Comparison of ENCODE assay signal across 8 cellular contexts in the genomic region with DNA sequence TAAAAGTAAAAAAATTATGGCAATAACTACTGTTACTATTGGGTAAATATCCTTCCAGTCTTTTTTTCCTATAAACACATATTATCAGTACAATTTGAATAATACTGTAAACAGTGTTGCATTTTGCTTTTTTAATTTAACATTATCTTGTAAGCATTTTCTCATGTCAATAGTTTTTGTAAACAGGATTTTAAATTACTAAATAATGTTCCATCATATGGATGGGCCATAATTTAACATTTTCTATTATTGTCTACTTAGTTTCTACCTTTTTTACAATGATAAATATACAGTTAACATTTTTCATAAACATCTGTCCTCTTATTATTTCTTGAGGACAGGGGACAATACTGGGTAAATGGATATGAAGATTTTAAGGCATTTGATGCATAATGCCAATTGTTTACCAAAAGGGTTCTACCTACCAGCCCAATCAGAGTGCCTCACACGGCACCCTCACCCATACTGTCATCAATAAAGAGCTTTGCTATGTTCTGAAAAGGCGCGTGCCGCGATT. TPM values are rescaled to one million over a fixed set of nuclear protein-coding genes. Genes with fewer than 3 reads are reported as not detected.
DNase-seq lines count a peak whose midpoint lies in the region; ATAC-seq, FAIRE-seq and TF ChIP-seq lines count a peak whose summit lies in the region.

No MANE protein-coding gene starts in this region.

- peaks cover 9 to 13% (median 10%) of the 10 kb centered on the region in 3 donors for H3K4me1 Mint-ChIP-seq in IgD-negative memory B cell
- peaks cover 28 to 41% (median 40%) of the 10 kb centered on the region in 4 donors for H3K4me1 Mint-ChIP-seq in naive thymus-derived CD8-positive, alpha-beta T cell

- H3K4me3 Mint-ChIP-seq in IgD-negative memory B cell: peak overlapping the region; percentile 90 to 95 (median 94)
- H3K4me3 Mint-ChIP-seq in naive thymus-derived CD8-positive, alpha-beta T cell: peak overlapping the region; percentile 88 to 99 (median 96)

- no peak for TF ChIP-seq CTCF in AG04450 (IDR thresholded peaks at IDR 0.05; ENCODE audit: low read depth, low read length)

- peaks cover 12% of the 10 kb centered on the region for H3K27me3 Mint-ChIP-seq in IgD-negative memory B cell
- H3K27me3 Mint-ChIP-seq in naive thymus-derived CD8-positive, alpha-beta T cell: peaks cover 0 to 3% (median 0%) of the 10 kb centered on the region in 5 donors

- DNase-seq in AG04450 (ENCODE audit: low read depth, low spot score): no peak
- no peak for DNase-seq in naive thymus-derived CD8-positive, alpha-beta T cell
- no peak for DNase-seq in GM12892 (ENCODE audit: insufficient read length)
- DNase-seq in NCI-H2227 (lab: John Stamatoyannopoulos, UW; ENCODE audit: unreplicated experiment): no peak
- DNase-seq in NCI-H2171 treated with DMSO at 0.1 percent for 48 hours (lab: John Stamatoyannopoulos, UW): no peak

- TF ChIP-seq POLR2A in GM12892 (IDR thresholded peaks at IDR 0.05; ENCODE audit: low read depth, low read length): no peak

- peak overlapping the region; percentile 48 to 89 (median 48) for H3K27ac Mint-ChIP-seq in IgD-negative memory B cell
- H3K27ac Mint-ChIP-seq in naive thymus-derived CD8-positive, alpha-beta T cell: peak overlapping the region; percentile 81 to 98 (median 94)

- H3K27ac ChIP-seq in AG04450 (ENCODE audit: low read depth, low read length): no peak overlapping the region
- H3K27ac ChIP-seq in cingulate gyrus (ENCODE audit: low read depth, low read length): peak overlapping the region; percentile 65

- peaks cover 13% of the 10 kb centered on the region for H3K27me3 ChIP-seq in AG04450 (ENCODE audit: control insufficient read depth, insufficient read depth, low read length)

- peaks cover 0 to 6% (median 0%) of the 10 kb centered on the region in 3 donors for H3K9me3 Mint-ChIP-seq in IgD-negative memory B cell
- H3K9me3 Mint-ChIP-seq in naive thymus-derived CD8-positive, alpha-beta T cell: peaks cover 0 to 4% (median 0%) of the 10 kb centered on the region in 9 donors

- CTCF ChIA-PET in AG04450 (lab: Charles Lee): no interaction called here

- H3K4me3 ChIP-seq in AG04450 (ENCODE audit: low read depth, low read length): peak overlapping the region; percentile 72

- H3K36me3 Mint-ChIP-seq in IgD-negative memory B cell: peaks cover 3% of the 10 kb centered on the region
- no peaks in the 10 kb centered on the region for H3K36me3 Mint-ChIP-seq in naive thymus-derived CD8-positive, alpha-beta T cell

- no peak for FAIRE-seq in GM12892 (lab: Jason Lieb, UNC)

- peak; percentile 43 to 48 for ATAC-seq in naive thymus-derived CD8-positive, alpha-beta T cell
- ATAC-seq in HG03442 (IDR thresholded peaks at IDR 0.05; ENCODE audit: unreplicated experiment): no peak

- H3K9me3 ChIP-seq in AG04450 (ENCODE audit: control insufficient read depth, insufficient read depth, low read length): no peaks in the 10 kb centered on the region; the same call in 1 of the 2 replicates

- POLR2A ChIA-PET in AG04450 (lab: Yijun Ruan, JAX): no interaction called here
- POLR2A ChIA-PET in naive thymus-derived CD8-positive, alpha-beta T cell (lab: Charles Lee): interaction anchor here (1.0 to 2.3 kb wide), 3 partner anchors 11 to 130 kb away, joined by 3 to 7 read pairs (median 3); no protein-coding TSS in a partner anchor

RNA-seq across cellular contexts. Expression of a gene that starts 0.8 kb away (rescaled TPM):
- polyA plus RNA-seq in AG04450 (2011; rRNA removed) (16.4 and 16.6 TPM in 2 replicates), IgD-negative memory B cell (0.90 TPM)
- polyA minus RNA-seq in AG04450 (2011; rRNA and poly(A)+ RNA removed): 19.7 and 20.3 TPM in 2 replicates
- 10 to 100 TPM; 11.7 to 12.6 TPM for total RNA-seq in naive thymus-derived CD8-positive, alpha-beta T cell
- polyA plus RNA-seq in naive thymus-derived CD8-positive, alpha-beta T cell: 1 to 10 TPM; 1.2 to 2.3 (median 2.2) TPM
- 0.42 TPM for polyA plus RNA-seq in GM12892 (2012; ENCODE audit: missing spikeins)

RNA-seq across cellular contexts. Expression of a gene that starts 43.4 kb away (rescaled TPM):
- polyA plus RNA-seq in AG04450 (2011; rRNA removed): 11.1 and 13.4 TPM in 2 replicates
- 22.7 and 24.7 TPM in 2 replicates for polyA minus RNA-seq in AG04450 (2011; rRNA and poly(A)+ RNA removed)
- polyA plus RNA-seq in IgD-negative memory B cell: not detected
- total RNA-seq in naive thymus-derived CD8-positive, alpha-beta T cell: not detected
- polyA plus RNA-seq in naive thymus-derived CD8-positive, alpha-beta T cell: not detected
- 0.40 TPM for polyA plus RNA-seq in GM12892 (2012; ENCODE audit: missing spikeins)

RNA-seq across cellular contexts. Expression of a gene that starts 56.0 kb away (rescaled TPM):
- polyA plus RNA-seq in AG04450 (2011; rRNA removed) (7.2 and 7.4 TPM in 2 replicates), IgD-negative memory B cell (6.4 TPM)
- 8.3 and 10.2 TPM in 2 replicates for polyA minus RNA-seq in AG04450 (2011; rRNA and poly(A)+ RNA removed)
- total RNA-seq in naive thymus-derived CD8-positive, alpha-beta T cell: 10 to 100 TPM; 35.7 to 36.5 TPM
- polyA plus RNA-seq in naive thymus-derived CD8-positive, alpha-beta T cell: 1 to 10 TPM; 2.0 to 5.2 (median 2.6) TPM
- polyA plus RNA-seq in GM12892 (2012; ENCODE audit: missing spikeins): 0.57 TPM

Comparison
In these comparisons a context has a peak if more than half of its experiments do, and no peak if none do; other contexts are left out.
1. RNA of a gene that starts 43.4 kb away (polyA plus RNA-seq): 11.1 to 13.4 TPM in AG04450; not detected in IgD-negative memory B cell (single experiment) and not detected in naive thymus-derived CD8-positive, alpha-beta T cell; every median in the first group is over 10 times any median in the second.